In the genomic region with DNA sequence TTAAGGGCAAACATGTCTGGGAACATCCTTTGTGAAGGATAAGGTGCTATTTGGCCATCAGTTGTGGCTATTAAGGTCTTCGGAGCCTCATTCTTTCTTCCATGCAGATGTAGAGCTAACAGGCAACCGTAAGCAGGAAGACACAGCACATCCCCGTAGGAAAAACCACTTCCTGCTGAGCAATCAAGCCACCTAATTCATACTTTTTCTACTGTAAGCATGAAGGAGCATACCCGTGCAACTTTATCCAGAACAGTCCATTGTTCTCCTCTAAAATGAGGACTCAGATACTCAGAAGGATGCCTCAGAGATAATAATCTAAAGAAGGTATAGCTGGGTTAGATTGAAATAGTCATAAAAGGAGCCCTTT, we compare ENCODE assay signal across 13 cellular contexts.
DNase-seq lines count a peak whose midpoint lies in the region; ATAC-seq and TF ChIP-seq lines count a peak whose summit lies in the region.
"Had no signal": no experiment of that assay in that cellular context is flagged by ENCODE, and none has a peak within 500 bp of the region (broad histone marks: within the 10 kb centered on the region; RNA-seq: fewer than 3 reads in every experiment).

No MANE protein-coding gene starts in this region.

- peaks cover 31% of the 10 kb centered on the region for H3K4me1 ChIP-seq in RWPE2 (ENCODE audit: insufficient read depth, poor library complexity, severe bottlenecking)

- TF ChIP-seq CTCF in RWPE2 (IDR thresholded peaks at IDR 0.05; ENCODE audit: poor library complexity, severe bottlenecking) (no peak), fibroblast of villous mesenchyme (IDR thresholded peaks at IDR 0.05; ENCODE audit: insufficient read depth, low read depth, low read length) (no peak)

- H3K4me3 ChIP-seq in RWPE2 (ENCODE audit: severe bottlenecking) = no peak overlapping the region
- no peak overlapping the region for H3K4me3 ChIP-seq in fibroblast of villous mesenchyme (ENCODE audit: low read depth, low read length)
- H3K4me3 ChIP-seq: cardiac muscle cell, HAP-1 had no signal

- no peak overlapping the region for H3K4me3 Mint-ChIP-seq in activated naive CD8-positive, alpha-beta T cell treated with anti-CD3 and anti-CD28 coated beads for 36 hours

- no peaks in the 10 kb centered on the region for H3K27me3 ChIP-seq in RWPE2 (ENCODE audit: insufficient read depth, poor library complexity, severe bottlenecking)
- H3K27me3 ChIP-seq: cardiac muscle cell had no signal

- no peaks in the 10 kb centered on the region for H3K36me3 ChIP-seq in RWPE2 (ENCODE audit: low read depth)
- H3K36me3 ChIP-seq: cardiac muscle cell, HAP-1 had no signal

- no peaks in the 10 kb centered on the region for H3K9me3 ChIP-seq in RWPE2 (ENCODE audit: severe bottlenecking)
- H3K9me3 ChIP-seq: HAP-1 had no signal

- no peaks in the 10 kb centered on the region for H3K36me3 Mint-ChIP-seq in activated naive CD8-positive, alpha-beta T cell treated with anti-CD3 and anti-CD28 coated beads for 36 hours

- peaks cover 9% of the 10 kb centered on the region for H3K4me1 Mint-ChIP-seq in activated naive CD8-positive, alpha-beta T cell treated with anti-CD3 and anti-CD28 coated beads for 36 hours

- peak overlapping the region; percentile 80 for H3K27ac ChIP-seq in RWPE2 (ENCODE audit: poor library complexity, severe bottlenecking)
- H3K27ac ChIP-seq: cardiac muscle cell had no signal

- peak; percentile 85 for DNase-seq in Daoy (ENCODE audit: low read depth)
- no peak for DNase-seq in RWPE2 (ENCODE audit: low spot score)
- peak; percentile 46 for DNase-seq in fibroblast of villous mesenchyme (ENCODE audit: low read depth)
- peak; percentile 24 for DNase-seq in retina
- DNase-seq in activated naive CD8-positive, alpha-beta T cell treated with anti-CD3 and anti-CD28 coated beads for 36 hours = no peak
- no peak for DNase-seq in COR-L47 (lab: John Stamatoyannopoulos, UW)
- no peak for DNase-seq in NCI-H2029 (lab: John Stamatoyannopoulos, UW)
- DNase-seq: Calu3, posterior cingulate gyrus, SHP77 had no signal

- ATAC-seq in RWPE2 (ENCODE audit: low read depth) (peak; percentile 83), GM19328 (IDR thresholded peaks at IDR 0.05; ENCODE audit: unreplicated experiment) (no peak)

- no peak overlapping the region for H3K27ac Mint-ChIP-seq in activated naive CD8-positive, alpha-beta T cell treated with anti-CD3 and anti-CD28 coated beads for 36 hours

- H3K9me3 Mint-ChIP-seq in activated naive CD8-positive, alpha-beta T cell treated with anti-CD3 and anti-CD28 coated beads for 36 hours = no peaks in the 10 kb centered on the region

- peaks cover 8% of the 10 kb centered on the region for H3K27me3 Mint-ChIP-seq in activated naive CD8-positive, alpha-beta T cell treated with anti-CD3 and anti-CD28 coated beads for 36 hours

Comparison
In these comparisons a context has a peak if more than half of its experiments do, and no peak if none do; other contexts are left out.
1. DNase-seq: peak in Daoy (single experiment), fibroblast of villous mesenchyme (single experiment) and retina (single experiment); none in RWPE2 (single experiment), activated naive CD8-positive, alpha-beta T cell treated with anti-CD3 and anti-CD28 coated beads for 36 hours (single experiment), COR-L47 (single experiment) and NCI-H2029 (single experiment).